24 cellular contexts compared by ENCODE assay signal in the genomic region with DNA sequence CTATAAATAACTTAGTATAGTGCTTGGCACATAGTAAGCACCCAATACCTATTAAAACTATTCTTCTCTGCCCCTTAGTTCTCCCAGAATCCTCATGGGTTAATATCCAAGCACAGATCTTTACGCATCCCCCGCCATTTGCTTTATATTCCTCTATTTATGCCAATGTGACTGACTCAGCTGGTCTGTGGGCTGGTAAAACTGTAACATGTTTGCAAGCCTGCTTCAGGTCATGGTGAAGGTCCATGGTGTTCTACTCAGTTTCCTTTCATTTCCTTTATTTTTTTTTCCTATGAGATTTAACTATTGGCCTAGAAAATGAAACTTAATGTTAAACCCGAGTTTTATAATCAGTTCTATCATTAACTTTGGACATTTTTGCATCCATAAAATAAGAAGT. TPM values are rescaled to one million over a fixed set of nuclear protein-coding genes. Genes with fewer than 3 reads are reported as not detected.
DNase-seq lines count a peak whose midpoint lies in the region; ATAC-seq, FAIRE-seq and TF ChIP-seq lines count a peak whose summit lies in the region.
"Had no signal": no experiment of that assay in that cellular context is flagged by ENCODE, and none has a peak within 500 bp of the region (broad histone marks: within the 10 kb centered on the region; RNA-seq: fewer than 3 reads in every experiment).

No MANE protein-coding gene starts in this region.

- in situ Hi-C loops in HepG2 (cut with HindIII; ENCODE audit: extremely low pct_ligation_motif_present, low pct_unique_long_range_greater_than_20kb) = no loop called here

- H4K20me1 ChIP-seq in HepG2 (ENCODE audit: insufficient read depth, low read length) (no peaks in the 10 kb centered on the region), H9 (ENCODE audit: control insufficient read depth, insufficient read depth, insufficient read length) (no peaks in the 10 kb centered on the region)

- no peak overlapping the region for H2BK12ac ChIP-seq in H9 (ENCODE audit: insufficient read length, low read depth, low read length)

- WGBS in right cardiac atrium = 70% methylated on average over 3 of the region's 3 CpGs
- WGBS in HepG2 (ENCODE audit: low lambda C conversion rate) = 8% methylated on average over 3 of the region's 3 CpGs
- WGBS in testis, 2 donors = 19 to 31% methylated on average over 3 of the region's 3 CpGs
- WGBS in H9 (ENCODE audit: extremely low coverage, insufficient read length, low lambda C conversion rate) = no CpG with 5 or more reads among the region's 3 CpGs

- H3K9me3 Mint-ChIP-seq in dendritic cell treated with granulocyte-macrophage colony-stimulating factor and Interleukin-4, amounts not matched to agents 40 ng/mL and 50 ng/mL, for 4 days = no peaks in the 10 kb centered on the region
- peaks cover 0 to 3% of the 10 kb centered on the region in 2 experiments for H3K9me3 Mint-ChIP-seq in H9
- H3K9me3 Mint-ChIP-seq: CD8-positive, alpha-beta T cell had no signal

- TF ChIP-seq RAD21 in HepG2 (CRISPR knock-in tag; IDR thresholded peaks at IDR 0.05) = no peak

- H4K5ac ChIP-seq in H9 (ENCODE audit: insufficient read length, low read depth, low read length) = no peak overlapping the region

- H3K36me3 ChIP-seq in left ventricle myocardium inferior (no peaks in the 10 kb centered on the region), HepG2 (replicated peaks in 1 of 2; ENCODE audit: control insufficient read depth in 1 of 2, insufficient read depth in 2 of 2, low read length in 2 of 2) (no peaks in the 10 kb centered on the region), testis (ENCODE audit: low read depth, missing control alignments) (no peaks in the 10 kb centered on the region), colonic mucosa (no peaks in the 10 kb centered on the region)
- H3K36me3 ChIP-seq: MG63 had no signal

- H3K4me3 ChIP-seq in left ventricle myocardium inferior = no peak overlapping the region
- H3K4me3 ChIP-seq in right cardiac atrium (ENCODE audit: low read length) = no peak overlapping the region
- H3K4me3 ChIP-seq in HepG2 (replicated peaks in 1 of 3; ENCODE audit: insufficient read depth in 1 of 3, low read depth in 2 of 3, low read length in 3 of 3) = no peak overlapping the region
- no peak overlapping the region for H3K4me3 ChIP-seq in testis
- no peak overlapping the region for H3K4me3 ChIP-seq in colonic mucosa
- H3K4me3 ChIP-seq: GM12878, GM23248, MG63 had no signal

- no peaks in the 10 kb centered on the region for H3K27me3 ChIP-seq in left ventricle myocardium inferior (ENCODE audit: low read depth)
- H3K27me3 ChIP-seq in right cardiac atrium (ENCODE audit: control insufficient read depth, insufficient read depth) = no peaks in the 10 kb centered on the region
- H3K27me3 ChIP-seq in HepG2 (ENCODE audit: control insufficient read depth in 1 of 2, insufficient read depth in 2 of 2, low read length in 2 of 2) = no peaks in the 10 kb centered on the region
- no peaks in the 10 kb centered on the region for H3K27me3 ChIP-seq in testis
- H3K27me3 ChIP-seq in colonic mucosa = no peaks in the 10 kb centered on the region
- no peaks in the 10 kb centered on the region for H3K27me3 ChIP-seq in H9 (ENCODE audit: insufficient read depth, low read length)
- H3K27me3 ChIP-seq: MG63 had no signal

- H4K8ac ChIP-seq in H9 (replicated peaks; ENCODE audit: insufficient read length, low read depth, low read length) = no peak overlapping the region

- H3T11ph ChIP-seq in H9 (ENCODE audit: low read length) = no peak overlapping the region

- peak overlapping the region; percentile 72 for H3K27ac Mint-ChIP-seq in dendritic cell treated with granulocyte-macrophage colony-stimulating factor and Interleukin-4, amounts not matched to agents 40 ng/mL and 50 ng/mL, for 4 days
- H3K27ac Mint-ChIP-seq in H9 = peak overlapping the region in 1 of 3 experiments; percentile 42; a peak in 2 of 7 replicates
- H3K27ac Mint-ChIP-seq: B cell; CD8-positive, alpha-beta T cell had no signal

- no peak overlapping the region for H2AK5ac ChIP-seq in H9 (ENCODE audit: insufficient read length, low read length)

- H3K23ac ChIP-seq in H9 (ENCODE audit: insufficient read length, low read depth, low read length) = no peak overlapping the region

- POLR2A ChIA-PET in HepG2 (lab: Yijun Ruan, JAX) = no interaction called here

- BruUV-seq in HepG2 (replicated peaks; lab: Mats Ljungman, UMichigan) = no TSS peak

- H3K56ac ChIP-seq in H9 (ENCODE audit: insufficient read length, low read depth, low read length) = no peak overlapping the region

- peaks cover 37% of the 10 kb centered on the region for H3K4me1 Mint-ChIP-seq in dendritic cell treated with granulocyte-macrophage colony-stimulating factor and Interleukin-4, amounts not matched to agents 40 ng/mL and 50 ng/mL, for 4 days (ENCODE audit: low read depth)
- peaks cover 6 to 12% of the 10 kb centered on the region in 2 experiments for H3K4me1 Mint-ChIP-seq in H9
- H3K4me1 Mint-ChIP-seq: B cell had no signal

- no peak for TF ChIP-seq POLR2A in HepG2 (IDR thresholded peaks at IDR 0.05; ENCODE audit: insufficient read depth in 1 of 2, low read depth in 2 of 2, low read length in 2 of 2)
- no peak for TF ChIP-seq POLR2A in testis (IDR thresholded peaks at IDR 0.05)

- no peak overlapping the region for H3K18ac ChIP-seq in H9 (ENCODE audit: insufficient read length, low read depth, low read length)

- DNase-seq in left ventricle myocardium inferior (no peak), right cardiac atrium (no peak), HepG2 (ENCODE audit: low spot score) (no peak), testis (peak; percentile 50), colonic mucosa (no peak), H9 (no peak)
- DNase-seq in stimulated activated CD8-positive, alpha-beta memory T cell treated with anti-CD3 and anti-CD28 coated beads, Interleukin-4, amount 100 ng/mL, for 48 hours = no peak
- DNase-seq: Calu3; CD8-positive, alpha-beta T cell; EL; GM23248; HCEC 1CT; Kasumi-1; MG63; NCI-H1092 treated with DMSO at 0.1 percent for 48 hours; NCI-H146; NCI-H510A treated with DMSO at 0.1 percent for 48 hours; NCI-H774; PC-3; RPMI8226; SIG-M5 had no signal

- H3K23me2 ChIP-seq in H9 (ENCODE audit: insufficient read length, low read depth, low read length, poor library complexity, severe bottlenecking) = no peaks in the 10 kb centered on the region

- H3K4ac ChIP-seq in H9 (ENCODE audit: low read depth, low read length) = no peak overlapping the region

- H2AFZ ChIP-seq in HepG2 (ENCODE audit: low read length) (no peak overlapping the region), H9 (ENCODE audit: low read length) (no peak overlapping the region)
- H2AFZ ChIP-seq: GM23248 had no signal

- no peak overlapping the region for H2BK15ac ChIP-seq in H9 (ENCODE audit: low read depth, low read length)

- no peaks in the 10 kb centered on the region for H3K79me1 ChIP-seq in H9 (ENCODE audit: insufficient read depth, low read depth, low read length, poor library complexity, severe bottlenecking)

- no peak for FAIRE-seq in HepG2 (lab: Jason Lieb, UNC)
- FAIRE-seq: GM12878 had no signal

- peak overlapping the region; percentile 50 for H3K27ac ChIP-seq in left ventricle myocardium inferior (replicated peaks)
- no peak overlapping the region for H3K27ac ChIP-seq in right cardiac atrium (ENCODE audit: low read length)
- no peak overlapping the region for H3K27ac ChIP-seq in HepG2 (ENCODE audit: extremely low read length, insufficient read depth, low read length)
- H3K27ac ChIP-seq in testis = no peak overlapping the region
- H3K27ac ChIP-seq in colonic mucosa = no peak overlapping the region
- H3K27ac ChIP-seq in H9 (ENCODE audit: insufficient read length, low read depth, low read length) = no peak overlapping the region
- H3K27ac ChIP-seq: GM23248 had no signal

- H3K9ac ChIP-seq in HepG2 (ENCODE audit: insufficient read depth, low read depth, low read length) (no peak overlapping the region), colonic mucosa (ENCODE audit: low read depth in 2 of 2, low read length in 2 of 2) (no peak overlapping the region), H9 (ENCODE audit: extremely low read depth, insufficient read length, low read length) (no peak overlapping the region)
- H3K9ac ChIP-seq: GM23248 had no signal

- H3K4me1 ChIP-seq in left ventricle myocardium inferior (peaks cover 57% of the 10 kb centered on the region), right cardiac atrium (ENCODE audit: control insufficient read depth, insufficient read depth, low read length) (peaks cover 15% of the 10 kb centered on the region), HepG2 (ENCODE audit: insufficient read depth, low read length) (peaks cover 10% of the 10 kb centered on the region), testis (no peaks in the 10 kb centered on the region), colonic mucosa (no peaks in the 10 kb centered on the region), H9 (ENCODE audit: insufficient read depth, low read length) (peaks cover 5% of the 10 kb centered on the region; the same call in 1 of the 2 replicates)

- ATAC-seq in right cardiac atrium (no peak), HepG2 (peak; percentile 55; the same call in 2 of the 3 replicates)
- ATAC-seq: CD8-positive, alpha-beta T cell; PC-3 had no signal

- CTCF ChIA-PET in HepG2 (lab: Yijun Ruan, JAX; ENCODE audit: low intra/inter-chr PET ratio, low total read pairs) = no interaction called here

- peaks cover 29% of the 10 kb centered on the region for H3K36me3 Mint-ChIP-seq in dendritic cell treated with granulocyte-macrophage colony-stimulating factor and Interleukin-4, amounts not matched to agents 40 ng/mL and 50 ng/mL, for 4 days (ENCODE audit: low read depth)
- no peaks in the 10 kb centered on the region for H3K36me3 Mint-ChIP-seq in H9 (ENCODE audit: insufficient read depth in 1 of 3, low read depth in 3 of 3)

- no peak overlapping the region for H2BK120ac ChIP-seq in H9 (ENCODE audit: low read depth, low read length, poor library complexity, severe bottlenecking)

- H4K91ac ChIP-seq in H9 (ENCODE audit: insufficient read length, low read depth, low read length) = no peak overlapping the region

- H2BK20ac ChIP-seq in H9 (ENCODE audit: low read depth, low read length, poor library complexity, severe bottlenecking) = no peak overlapping the region

- H3K4me2 ChIP-seq in HepG2 (ENCODE audit: low read depth, low read length) (peak overlapping the region; percentile 10; the same call in 1 of the 2 replicates), H9 (ENCODE audit: insufficient read depth, insufficient read length, low read length) (no peak overlapping the region)

- intact Hi-C loops in left ventricle myocardium inferior (cut with micrococcal nuclease) (no loop called here), right cardiac atrium (cut with DNase I) (no loop called here), HepG2 (cut with micrococcal nuclease; ENCODE audit: unreplicated experiment) (no loop called here), testis (cut with DNase I; ENCODE audit: low total_unique reads) (no loop called here), colonic mucosa (cut with DNase I) (no loop called here)
- intact Hi-C loops in dendritic cell treated with granulocyte-macrophage colony-stimulating factor and Interleukin-4, amounts not matched to agents 40 ng/mL and 50 ng/mL, for 4 days (cut with micrococcal nuclease) = no loop called here

- H3K79me2 ChIP-seq in HepG2 (ENCODE audit: insufficient read depth, low read length) = no peaks in the 10 kb centered on the region
- H3K79me2 ChIP-seq in H9 (ENCODE audit: insufficient read depth, low read length) = no peaks in the 10 kb centered on the region

- no peak for TF ChIP-seq CTCF in left ventricle myocardium inferior (IDR thresholded peaks at IDR 0.05; ENCODE audit: borderline replicate concordance)
- no peak for TF ChIP-seq CTCF in HepG2 (CRISPR knock-in tag; IDR thresholded peaks at IDR 0.05)
- TF ChIP-seq CTCF in testis (IDR thresholded peaks at IDR 0.05) = no peak
- no peak for TF ChIP-seq CTCF in colonic mucosa (IDR thresholded peaks at IDR 0.05)
- TF ChIP-seq CTCF in H9 (conservative IDR thresholded peaks at IDR 0.05) = no peak

- H3K4me3 Mint-ChIP-seq in dendritic cell treated with granulocyte-macrophage colony-stimulating factor and Interleukin-4, amounts not matched to agents 40 ng/mL and 50 ng/mL, for 4 days = no peak overlapping the region
- no peak overlapping the region for H3K4me3 Mint-ChIP-seq in H9
- H3K4me3 Mint-ChIP-seq: B cell; CD8-positive, alpha-beta T cell had no signal

- H3K9me3 ChIP-seq in left ventricle myocardium inferior (replicated peaks) (no peaks in the 10 kb centered on the region), right cardiac atrium (ENCODE audit: control insufficient read depth, low read length) (no peaks in the 10 kb centered on the region), HepG2 (ENCODE audit: low read length) (no peaks in the 10 kb centered on the region), testis (no peaks in the 10 kb centered on the region), colonic mucosa (no peaks in the 10 kb centered on the region), H9 (ENCODE audit: control insufficient read depth, low read depth, low read length) (no peaks in the 10 kb centered on the region)
- H3K9me3 ChIP-seq: MG63 had no signal

- no peak overlapping the region for H2BK5ac ChIP-seq in H9 (ENCODE audit: insufficient read length, low read length)

- no peak for TF ChIP-seq EP300 in HepG2 (IDR thresholded peaks at IDR 0.05; ENCODE audit: low read depth in 2 of 2, low read length in 2 of 2)
- no peak for TF ChIP-seq EP300 in HepG2 (CRISPR knock-in tag; IDR thresholded peaks at IDR 0.05; ENCODE audit: borderline replicate concordance)

- no peaks in the 10 kb centered on the region for H3K27me3 Mint-ChIP-seq in dendritic cell treated with granulocyte-macrophage colony-stimulating factor and Interleukin-4, amounts not matched to agents 40 ng/mL and 50 ng/mL, for 4 days
- H3K27me3 Mint-ChIP-seq in H9 (ENCODE audit: low read depth) = no peaks in the 10 kb centered on the region; the same call in 1 of the 2 replicates

- no peak overlapping the region for H3K14ac ChIP-seq in H9 (ENCODE audit: insufficient read depth, low read length)

RNA-seq across cellular contexts. Expression of gene FRMD4B, which starts 47.0 kb away (rescaled TPM):
- total RNA-seq in left ventricle myocardium inferior = 16.1 TPM
- total RNA-seq in right cardiac atrium = 10 to 100 TPM; 28.5 to 42.1 (median 31.2) TPM
- 8.8 TPM for polyA plus RNA-seq in right cardiac atrium
- 3.3 and 4.4 TPM in 2 replicates for total RNA-seq in HepG2 (2016; rRNA removed; fragmentation: Illumina TruSeq; extraction: Trizol)
- total RNA-seq in HepG2 (2016; cell fraction: cytosol; rRNA removed; fragmentation: Illumina TruSeq; extraction: Trizol; ENCODE audit: low read depth) = 0.09 and 0.40 TPM in 2 replicates
- 2.1 and 3.5 TPM in 2 replicates for total RNA-seq in HepG2 (2016; cell fraction: insoluble cytoplasmic fraction; rRNA removed; fragmentation: Illumina TruSeq; extraction: Trizol)
- 0.93 and 1.0 TPM in 2 replicates for total RNA-seq in HepG2 (2016; cell fraction: membrane; rRNA removed; fragmentation: Illumina TruSeq; extraction: Trizol)
- total RNA-seq in HepG2 (2016; cell fraction: nucleus; rRNA removed; fragmentation: Illumina TruSeq; extraction: Trizol) = 3.7 and 5.7 TPM in 2 replicates
- 2.4 and 3.0 TPM in 2 replicates for polyA plus RNA-seq in HepG2 (2011; rRNA removed)
- polyA plus RNA-seq in HepG2 (2011; cell fraction: cytosol; rRNA removed) = 2.7 and 2.9 TPM in 2 replicates
- 3.7 and 4.1 TPM in 2 replicates for polyA plus RNA-seq in HepG2 (2011; cell fraction: nucleus; rRNA removed)
- polyA plus RNA-seq in HepG2 (2012) = 1.4 and 1.6 TPM in 2 replicates
- polyA plus RNA-seq in HepG2 (2016; cell fraction: cytosol; fragmentation: Illumina TruSeq; extraction: Trizol; ENCODE audit: low read depth) = 0.03 and 0.06 TPM in 2 replicates
- 1.5 and 2.2 TPM in 2 replicates for polyA plus RNA-seq in HepG2 (2016; cell fraction: insoluble cytoplasmic fraction; fragmentation: Illumina TruSeq; extraction: Trizol; ENCODE audit: low read depth)
- 0.22 and 0.40 TPM in 2 replicates for polyA plus RNA-seq in HepG2 (2016; cell fraction: membrane; fragmentation: Illumina TruSeq; extraction: Trizol; ENCODE audit: low read depth)
- 1.4 and 2.1 TPM in 2 replicates for polyA plus RNA-seq in HepG2 (2016; cell fraction: nucleus; fragmentation: Illumina TruSeq; extraction: Trizol; ENCODE audit: insufficient read depth, low read depth)
- 4.1 and 6.9 TPM in 2 replicates for polyA minus RNA-seq in HepG2 (2011; rRNA and poly(A)+ RNA removed; ENCODE audit: low replicate concordance)
- polyA minus RNA-seq in HepG2 (2011; cell fraction: cytosol; rRNA and poly(A)+ RNA removed) = 1.5 and 1.6 TPM in 2 replicates
- polyA minus RNA-seq in HepG2 (2011; cell fraction: nucleus; rRNA and poly(A)+ RNA removed) = 21.3 and 23.2 TPM in 2 replicates
- total RNA-seq in testis = 10 to 100 TPM; 13.7 to 17.8 TPM
- polyA plus RNA-seq in testis (ENCODE audit: insufficient read depth, low read depth, low replicate concordance) = 10.2 TPM
- 10 to 100 TPM; 13.5 to 21.1 TPM for total RNA-seq in colonic mucosa
- 2.0 and 3.4 TPM in 2 replicates for total RNA-seq in H9 (2021)
- total RNA-seq: GM23248 had no signal
- polyA plus RNA-seq: GM23248 had no signal
